ENCODE assay signal across 29 cellular contexts in the genomic region with DNA sequence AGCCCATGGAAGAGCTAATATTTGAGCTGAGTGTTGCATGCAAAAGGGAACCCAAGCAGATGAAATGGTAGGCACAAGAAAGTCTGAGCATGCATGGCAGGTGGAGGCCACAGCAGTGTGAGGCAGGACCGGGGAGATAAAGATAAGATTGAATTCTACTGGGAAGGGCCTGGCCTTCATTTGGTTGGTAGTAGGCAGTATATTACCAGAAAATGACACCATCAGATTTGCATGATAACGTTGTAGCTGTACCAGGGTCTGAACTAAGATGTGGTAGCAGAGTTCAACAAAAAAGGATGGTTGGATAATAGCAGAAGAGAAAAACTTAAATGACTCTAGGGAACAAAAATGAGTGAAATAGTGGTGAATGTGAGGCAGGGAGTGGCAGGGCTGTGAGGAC.
"Had no signal": no experiment of that assay in that cellular context is flagged by ENCODE, and none has a peak within 500 bp of the region (broad histone marks: within the 10 kb centered on the region; RNA-seq: fewer than 3 reads in every experiment).

No MANE protein-coding gene starts in this region.

- ATAC-seq: effector memory CD8-positive, alpha-beta T cell; gastroesophageal sphincter; heart left ventricle; left cardiac atrium; left ventricle myocardium superior; natural killer cell; pancreas; sciatic nerve; stimulated activated naive CD8-positive, alpha-beta T cell treated with anti-CD3 and anti-CD28 coated beads, Interleukin-15, amount 100 ng/mL, for 72 hours; upper lobe of right lung had no signal

- H3K4me3 Mint-ChIP-seq: effector memory CD8-positive, alpha-beta T cell; memory B cell; natural killer cell; neural crest cell; stimulated activated naive CD8-positive, alpha-beta T cell treated with anti-CD3 and anti-CD28 coated beads, Interleukin-15, amount 100 ng/mL, for 72 hours had no signal

- H3K4me2 ChIP-seq: hepatocyte, smooth muscle cell had no signal

- H3K27ac ChIP-seq: gastroesophageal sphincter, heart left ventricle, hepatocyte, neutrophil, pancreas, suprapubic skin, transverse colon, upper lobe of right lung, uterus had no signal

- H3K9me3 Mint-ChIP-seq: effector memory CD8-positive, alpha-beta T cell; natural killer cell; stimulated activated naive CD8-positive, alpha-beta T cell treated with anti-CD3 and anti-CD28 coated beads, Interleukin-15, amount 100 ng/mL, for 72 hours had no signal

- H3K27ac Mint-ChIP-seq: effector memory CD8-positive, alpha-beta T cell; memory B cell; natural killer cell; stimulated activated naive CD8-positive, alpha-beta T cell treated with anti-CD3 and anti-CD28 coated beads, Interleukin-15, amount 100 ng/mL, for 72 hours had no signal

- H3K4me1 Mint-ChIP-seq: memory B cell, natural killer cell, neural crest cell had no signal

- FAIRE-seq: endometrium, islet of Langerhans, pancreas had no signal

- H3K36me3 Mint-ChIP-seq: memory B cell had no signal

- H3K4me3 ChIP-seq: gastroesophageal sphincter, heart left ventricle, hepatocyte, lung, pancreas, smooth muscle cell, suprapubic skin, transverse colon, upper lobe of right lung, uterus had no signal

- H3K36me3 ChIP-seq: neutrophil, pancreas, suprapubic skin, transverse colon, upper lobe of right lung, uterus had no signal

- H3K27me3 ChIP-seq: gastroesophageal sphincter, heart left ventricle, hepatocyte, neutrophil, pancreas, suprapubic skin, transverse colon, upper lobe of right lung, uterus had no signal

- H2AFZ ChIP-seq: hepatocyte had no signal

- H3K4me1 ChIP-seq: gastroesophageal sphincter, pancreas, suprapubic skin, upper lobe of right lung, uterus had no signal

- H3K79me2 ChIP-seq: hepatocyte had no signal

- H3K9me3 ChIP-seq: neutrophil, pancreas, suprapubic skin, upper lobe of right lung had no signal

- H3K27me3 Mint-ChIP-seq: stimulated activated naive CD8-positive, alpha-beta T cell treated with anti-CD3 and anti-CD28 coated beads, Interleukin-15, amount 100 ng/mL, for 72 hours had no signal

- DNase-seq: cortex of kidney; effector memory CD8-positive, alpha-beta T cell; foreskin fibroblast; heart left ventricle; left cardiac atrium; left ventricle myocardium superior; natural killer cell; pancreas; retina; stimulated activated CD4-positive, alpha-beta T cell treated with anti-CD3 and anti-CD28 coated beads, Interleukin-12 subunit alpha, Interleukin-12 subunit beta, amount 100 ng/mL, for 4 hours; stimulated activated CD4-positive, alpha-beta T cell treated with anti-CD3 and anti-CD28 coated beads, Interleukin-1b, Interleukin-23, amount 100 ng/mL, for 48 hours; stimulated activated CD4-positive, alpha-beta T cell treated with anti-CD3 and anti-CD28 coated beads, Interleukin-4, amount 100 ng/mL, for 1 hour; stimulated activated CD8-positive, alpha-beta memory T cell treated with anti-CD3 and anti-CD28 coated beads, Interleukin-4, amount 100 ng/mL, for 48 hours; stimulated activated naive CD4-positive, alpha-beta T cell; stimulated activated naive CD8-positive, alpha-beta T cell treated with anti-CD3 and anti-CD28 coated beads, Interleukin-15, amount 100 ng/mL, for 72 hours; transverse colon; upper lobe of right lung; uterus had no signal
